In the genomic region with DNA sequence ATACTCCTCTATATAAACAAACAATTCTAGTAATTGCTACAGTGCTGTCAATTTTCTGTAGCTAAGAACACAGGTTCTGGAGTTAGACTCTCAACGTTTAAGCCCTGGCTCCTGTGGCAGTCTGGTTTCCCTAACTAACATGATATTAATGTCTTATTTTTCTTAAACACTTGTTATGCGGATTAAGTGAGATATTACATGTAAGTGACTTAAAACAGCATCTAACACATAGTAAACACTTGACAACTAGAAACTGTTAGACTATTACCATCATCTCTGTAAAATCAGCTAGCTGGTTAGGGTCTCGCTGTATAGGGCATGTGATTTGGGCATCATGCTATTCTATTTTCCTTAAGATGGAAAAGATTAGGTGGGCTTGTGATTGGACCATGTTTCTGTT, we compare ENCODE assay signal across 16 cellular contexts. TPM values are rescaled to one million over a fixed set of nuclear protein-coding genes. Genes with fewer than 3 reads are reported as not detected.
A peak's percentile ranks its signal among the peaks of the same experiment; 100 is the strongest.
DNase-seq lines count a peak whose midpoint lies in the region; ATAC-seq, FAIRE-seq and TF ChIP-seq lines count a peak whose summit lies in the region.
"Had no signal": no experiment of that assay in that cellular context is flagged by ENCODE, and none has a peak within 500 bp of the region (broad histone marks: within the 10 kb centered on the region; RNA-seq: fewer than 3 reads in every experiment).

No MANE protein-coding gene starts in this region.

- H2AFZ ChIP-seq in keratinocyte (ENCODE audit: control insufficient read depth, low read length) (no peak overlapping the region), smooth muscle cell (ENCODE audit: low read depth) (no peak overlapping the region)
- H2AFZ ChIP-seq: GM23338 had no signal

- DNase-seq in A549 (ENCODE audit: low read depth in 1 of 2, low spot score in 1 of 2) (no peak), Panc1 (ENCODE audit: low read depth, low spot score) (no peak), keratinocyte (ENCODE audit: low read depth, low spot score) (no peak), smooth muscle cell (lab: John Stamatoyannopoulos, UW; ENCODE audit: unreplicated experiment) (no peak), substantia nigra (lab: John Stamatoyannopoulos, UW) (no peak), GM12891 (ENCODE audit: insufficient read length, low spot score) (no peak)
- no peak for DNase-seq in activated CD4-positive, alpha-beta T cell treated with anti-CD3 and anti-CD28 coated beads, Interleukin-2, amount 10 ng/mL, durations not matched to agents 7 days and 5 days
- DNase-seq: C1 segment of cervical spinal cord, MV-4-11, NCI-H1417 treated with DMSO at 0.1 percent for 48 hours, NCI-H2029, NCI-H2171 treated with DMSO at 0.1 percent for 48 hours, NCI-H748 treated with DMSO at 0.1 percent for 48 hours, OCI-M1 had no signal

- POLR2A ChIA-PET in A549 (lab: Yijun Ruan, JAX) = no interaction called here
- POLR2A ChIA-PET in HEK293 (lab: Yijun Ruan, JAX) = no interaction called here
- POLR2A ChIA-PET in Panc1 (lab: Charles Lee) = no interaction called here
- POLR2A ChIA-PET in activated CD4-positive, alpha-beta T cell treated with anti-CD3 and anti-CD28 coated beads, Interleukin-2, amount 10 ng/mL, durations not matched to agents 7 days and 5 days (lab: Charles Lee) = no interaction called here

- TF ChIP-seq POLR2A in A549 (IDR thresholded peaks at IDR 0.05; ENCODE audit: low read length) = no peak
- TF ChIP-seq POLR2A in GM12891 (IDR thresholded peaks at IDR 0.05; ENCODE audit: low read depth, low read length) = no peak

- H3K27ac ChIP-seq in A549 = no peak overlapping the region
- H3K27ac ChIP-seq in HEK293 (ENCODE audit: extremely low read depth, low read depth, low read length) = no peak overlapping the region
- no peak overlapping the region for H3K27ac ChIP-seq in Panc1 (ENCODE audit: low read length)
- no peak overlapping the region for H3K27ac ChIP-seq in keratinocyte (ENCODE audit: control insufficient read depth, insufficient read depth, low read length)
- no peak overlapping the region for H3K27ac ChIP-seq in smooth muscle cell (ENCODE audit: low read depth)
- H3K27ac ChIP-seq in substantia nigra (ENCODE audit: low read depth, low read length, poor library complexity, severe bottlenecking) = no peak overlapping the region

- H3K79me2 ChIP-seq in keratinocyte (ENCODE audit: control insufficient read depth, insufficient read depth, low read length) (peaks cover 63% of the 10 kb centered on the region), smooth muscle cell (ENCODE audit: low read depth) (peaks cover 26% of the 10 kb centered on the region)

- peaks cover 19% of the 10 kb centered on the region for H3K4me1 Mint-ChIP-seq in activated CD4-positive, alpha-beta T cell treated with anti-CD3 and anti-CD28 coated beads, Interleukin-2, amount 10 ng/mL, durations not matched to agents 7 days and 5 days

- dilution Hi-C loops in keratinocyte (cut with MboI; ENCODE audit: extremely low pct_ligation_motif_present, low sequenced_read_pairs) = no loop called here

- H3K27me3 ChIP-seq in Panc1 (ENCODE audit: control insufficient read depth, insufficient read depth, low read length) (no peaks in the 10 kb centered on the region), keratinocyte (ENCODE audit: control insufficient read depth, extremely low read depth, insufficient read depth, low read length) (no peaks in the 10 kb centered on the region), smooth muscle cell (ENCODE audit: low read depth) (no peaks in the 10 kb centered on the region)

- peaks cover 19% of the 10 kb centered on the region for H3K36me3 Mint-ChIP-seq in activated CD4-positive, alpha-beta T cell treated with anti-CD3 and anti-CD28 coated beads, Interleukin-2, amount 10 ng/mL, durations not matched to agents 7 days and 5 days (ENCODE audit: low read depth)

- H3K9me3 ChIP-seq in A549 (peaks cover 3% of the 10 kb centered on the region; the same call in 1 of the 3 replicates), HEK293 (ENCODE audit: control insufficient read depth, insufficient read depth, low read depth, low read length) (no peaks in the 10 kb centered on the region), Panc1 (ENCODE audit: control insufficient read depth, insufficient read depth, low read depth, low read length) (no peaks in the 10 kb centered on the region), keratinocyte (ENCODE audit: control insufficient read depth, low read depth, low read length) (no peaks in the 10 kb centered on the region), smooth muscle cell (replicated peaks; ENCODE audit: low read depth) (no peaks in the 10 kb centered on the region)

- FAIRE-seq in A549 (lab: Jason Lieb, UNC) (no peak), keratinocyte (lab: Jason Lieb, UNC) (no peak), GM12891 (lab: Jason Lieb, UNC) (no peak)

- H4K20me1 ChIP-seq in keratinocyte (ENCODE audit: control insufficient read depth, extremely low read depth, insufficient read depth, low read length) (peaks cover 3% of the 10 kb centered on the region), smooth muscle cell (ENCODE audit: low read depth) (peaks cover 18% of the 10 kb centered on the region)

- peaks cover 5% of the 10 kb centered on the region for H3K9me1 ChIP-seq in keratinocyte (ENCODE audit: control insufficient read depth, extremely low read depth, insufficient read depth, low read length)

- 89% methylated on average over 3 of the region's 3 CpGs for WGBS in A549 (ENCODE audit: missing lambda C conversion rate)
- 90% methylated on average over 3 of the region's 3 CpGs for WGBS in smooth muscle cell (ENCODE audit: low lambda C conversion rate)

- H3K4me1 ChIP-seq in A549 (peaks cover 26% of the 10 kb centered on the region), HEK293 (ENCODE audit: control insufficient read depth, insufficient read depth, low read length) (peaks cover 22% of the 10 kb centered on the region), Panc1 (ENCODE audit: control insufficient read depth, insufficient read depth, low read length) (peaks cover 22% of the 10 kb centered on the region), keratinocyte (ENCODE audit: control insufficient read depth, extremely low read depth, insufficient read depth, low read length) (peaks cover 44% of the 10 kb centered on the region), smooth muscle cell (ENCODE audit: low read depth) (peaks cover 8% of the 10 kb centered on the region)

- no peak for TF ChIP-seq CTCF in A549 (IDR thresholded peaks at IDR 0.05)
- TF ChIP-seq CTCF in HEK293 (tag by site-specific recombination; IDR thresholded peaks at IDR 0.05) = no peak
- no peak for TF ChIP-seq CTCF in Panc1 (IDR thresholded peaks at IDR 0.05)
- TF ChIP-seq CTCF in keratinocyte (optimal IDR thresholded peaks at IDR 0.05 in 1 of 3, IDR thresholded peaks at IDR 0.05 in 1 of 3, conservative IDR thresholded peaks at IDR 0.05 in 1 of 3; ENCODE audit: extremely low read depth in 1 of 3, insufficient read depth in 2 of 3, low read length in 3 of 3) = no peak
- no peak for TF ChIP-seq CTCF in smooth muscle cell (IDR thresholded peaks at IDR 0.05; ENCODE audit: borderline replicate concordance, insufficient read depth, poor library complexity, severe bottlenecking)

- ATAC-seq in A549 (no peak), Panc1 (no peak)
- ATAC-seq: GM23338 had no signal

- no peak overlapping the region for H3K27ac Mint-ChIP-seq in activated CD4-positive, alpha-beta T cell treated with anti-CD3 and anti-CD28 coated beads, Interleukin-2, amount 10 ng/mL, durations not matched to agents 7 days and 5 days
- H3K27ac Mint-ChIP-seq: GM23338 had no signal

- no peak for TF ChIP-seq EP300 in A549 (IDR thresholded peaks at IDR 0.05)

- H3K9me3 Mint-ChIP-seq in activated CD4-positive, alpha-beta T cell treated with anti-CD3 and anti-CD28 coated beads, Interleukin-2, amount 10 ng/mL, durations not matched to agents 7 days and 5 days = peaks cover 12% of the 10 kb centered on the region

- intact Hi-C loops in Panc1 (cut with micrococcal nuclease; ENCODE audit: unreplicated experiment) = no loop called here

- no peak overlapping the region for H3K9ac ChIP-seq in keratinocyte (ENCODE audit: control insufficient read depth, extremely low read depth, insufficient read depth, low read length)
- H3K9ac ChIP-seq in smooth muscle cell (ENCODE audit: low read depth) = no peak overlapping the region

- H3K36me3 ChIP-seq in HEK293 (ENCODE audit: control insufficient read depth in 2 of 2, insufficient read depth in 1 of 2, low read length in 2 of 2) (no peaks in the 10 kb centered on the region), Panc1 (ENCODE audit: control insufficient read depth, insufficient read depth, low read length) (no peaks in the 10 kb centered on the region), keratinocyte (ENCODE audit: control insufficient read depth in 2 of 2, extremely low read depth in 1 of 2, insufficient read depth in 2 of 2, low read length in 2 of 2) (peaks cover 0 to 2% of the 10 kb centered on the region in 2 experiments), smooth muscle cell (ENCODE audit: low read depth) (no peaks in the 10 kb centered on the region)

- no peaks in the 10 kb centered on the region for H3F3A ChIP-seq in smooth muscle cell (ENCODE audit: low read depth)

- H3K4me3 Mint-ChIP-seq in activated CD4-positive, alpha-beta T cell treated with anti-CD3 and anti-CD28 coated beads, Interleukin-2, amount 10 ng/mL, durations not matched to agents 7 days and 5 days = no peak overlapping the region

- BruUV-seq in Panc1 (replicated peaks; lab: Mats Ljungman, UMichigan) = TSS peak; percentile 56

- in situ Hi-C loops in Panc1 (cut with HindIII; ENCODE audit: low pct_unique_long_range_greater_than_20kb, low sequenced_read_pairs) = no loop called here

- peaks cover 14% of the 10 kb centered on the region for H3K27me3 Mint-ChIP-seq in activated CD4-positive, alpha-beta T cell treated with anti-CD3 and anti-CD28 coated beads, Interleukin-2, amount 10 ng/mL, durations not matched to agents 7 days and 5 days

- H3K4me3 ChIP-seq in A549 (no peak overlapping the region), HEK293 (ENCODE audit: low read depth, low read length) (no peak overlapping the region), Panc1 (ENCODE audit: low read depth in 2 of 2, low read length in 2 of 2) (no peak overlapping the region), keratinocyte (ENCODE audit: control insufficient read depth in 2 of 3, extremely low read depth in 1 of 3, insufficient read depth in 2 of 3, low read depth in 1 of 3, low read length in 3 of 3) (peak overlapping the region in 1 of 3 experiments; percentile 21), smooth muscle cell (no peak overlapping the region)

- peak overlapping the region; percentile 96; the same call in 2 of the 3 replicates for H3K4me2 ChIP-seq in A549
- H3K4me2 ChIP-seq in keratinocyte (ENCODE audit: control insufficient read depth, extremely low read depth, insufficient read depth, low read depth, low read length) = peak overlapping the region; percentile 98
- no peak overlapping the region for H3K4me2 ChIP-seq in smooth muscle cell

- CTCF ChIA-PET in A549 (lab: Yijun Ruan, JAX) = interaction anchor here (1.0 to 2.5 kb wide), 2 partner anchors 35 to 495 kb away, joined by 3 to 6 read pairs; no protein-coding TSS in a partner anchor
- CTCF ChIA-PET in HEK293 (lab: Yijun Ruan, JAX) = interaction anchor here (1.8 kb wide), 1 partner anchor 63 kb away, joined by 7 read pairs; no protein-coding TSS in a partner anchor
- CTCF ChIA-PET in Panc1 (lab: Charles Lee) = no interaction called here
- CTCF ChIA-PET in activated CD4-positive, alpha-beta T cell treated with anti-CD3 and anti-CD28 coated beads, Interleukin-2, amount 10 ng/mL, durations not matched to agents 7 days and 5 days (lab: Charles Lee) = no interaction called here

- no peak for TF ChIP-seq RAD21 in A549 (conservative IDR thresholded peaks at IDR 0.05 in 1 of 2, IDR thresholded peaks at IDR 0.05 in 1 of 2)

RNA-seq across cellular contexts. Expression of a gene that starts 2.3 kb away (rescaled TPM):
- polyA plus RNA-seq in A549 (2011; rRNA removed) = 11.5 and 15.1 TPM in 2 replicates
- 6.9 and 9.6 TPM in 2 replicates for polyA plus RNA-seq in A549 (2012; cell fraction: cytosol; rRNA removed)
- 7.2 and 8.0 TPM in 2 replicates for polyA plus RNA-seq in A549 (2012; cell fraction: nucleus; rRNA removed)
- polyA plus RNA-seq in A549 (2017; fragmentation: RNase III; extraction: RNeasy Plus Mini Kit Qiagen cat#74134 plus additional on column Dnase treatment) = 9.5 to 11.0 TPM (median 10.7 TPM) in 3 replicates
- polyA minus RNA-seq in A549 (2011; rRNA and poly(A)+ RNA removed) = 16.5 and 23.8 TPM in 2 replicates
- 22.7 TPM for total RNA-seq in Panc1 (2021; ENCODE audit: unreplicated experiment)
- polyA plus RNA-seq in Panc1 (2012; ENCODE audit: insufficient read length) = 18.2 TPM
- polyA plus RNA-seq in keratinocyte = 22.4 to 25.0 TPM (median 23.1 TPM) in 3 replicates
- 21.7 TPM for polyA plus RNA-seq in keratinocyte (2011; ENCODE audit: low read depth)
- polyA plus RNA-seq in keratinocyte (2011; cell fraction: cytosol; rRNA removed) = 11.0 and 14.0 TPM in 2 replicates
- polyA plus RNA-seq in keratinocyte (2011; cell fraction: nucleus; rRNA removed) = 31.6 and 34.8 TPM in 2 replicates
- 9.3 and 24.1 TPM in 2 replicates for polyA plus RNA-seq in keratinocyte (2012; ENCODE audit: low replicate concordance)
- polyA minus RNA-seq in keratinocyte = 36.4 to 62.2 TPM (median 39.0 TPM) in 3 replicates
- polyA minus RNA-seq in keratinocyte (2011; cell fraction: cytosol; rRNA and poly(A)+ RNA removed) = 8.8 TPM
- 26.9 and 64.1 TPM in 2 replicates for polyA minus RNA-seq in keratinocyte (2011; cell fraction: nucleus; rRNA and poly(A)+ RNA removed)
- total RNA-seq in smooth muscle cell = 7.9 and 12.2 TPM in 2 replicates
- polyA plus RNA-seq in smooth muscle cell = 5.5 and 6.5 TPM in 2 replicates
- total RNA-seq in activated CD4-positive, alpha-beta T cell treated with anti-CD3 and anti-CD28 coated beads, Interleukin-2, amount 10 ng/mL, durations not matched to agents 7 days and 5 days = 10 to 100 TPM; 16.4 to 19.3 TPM
- polyA plus RNA-seq in GM12891 (2012; ENCODE audit: low read depth, missing spikeins) = 3.2 TPM

Comparison
In these comparisons a context has a peak if more than half of its experiments do, and no peak if none do; other contexts are left out.
1. CTCF ChIA-PET loops: an anchor here in A549 (1.0 to 2.5 kb wide) and HEK293 (1.8 kb wide); none called in Panc1 and activated CD4-positive, alpha-beta T cell treated with anti-CD3 and anti-CD28 coated beads, Interleukin-2, amount 10 ng/mL, durations not matched to agents 7 days and 5 days.